Comparison of ENCODE assay signal across 17 cellular contexts in the genomic region with DNA sequence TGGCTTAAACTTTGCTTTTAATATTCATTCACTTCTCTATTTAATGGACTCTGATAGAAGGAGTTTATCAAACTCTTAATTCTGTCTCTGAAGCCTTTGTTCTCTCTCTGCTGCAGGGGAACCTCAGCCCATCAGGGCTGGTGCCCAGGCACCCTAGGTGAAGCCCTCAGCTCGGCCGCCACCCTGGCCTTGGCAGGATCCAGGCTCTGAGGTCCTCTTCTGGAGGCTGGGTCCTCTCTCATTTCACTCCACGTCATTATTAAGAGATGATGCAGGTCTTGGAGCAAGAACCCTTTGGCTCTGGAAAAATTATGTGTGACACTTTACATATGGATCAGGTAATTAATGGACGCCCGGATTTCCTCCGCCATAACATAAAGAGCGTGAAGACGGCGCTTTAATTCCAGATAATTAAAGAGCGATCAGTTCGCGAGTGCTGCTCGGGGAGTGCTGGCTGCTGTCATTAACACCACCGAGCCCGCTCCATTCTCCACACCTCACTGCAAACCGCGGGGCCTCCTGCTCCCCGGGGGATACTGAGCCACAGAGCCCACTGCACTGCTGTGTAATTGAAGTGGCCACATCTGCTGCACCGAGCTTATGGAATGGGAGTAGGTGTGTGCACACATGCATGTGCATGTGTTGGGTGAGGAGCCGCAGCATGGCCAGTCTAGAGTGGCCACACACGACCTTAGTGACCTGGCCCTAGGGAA.
"Had no signal": no experiment of that assay in that cellular context is flagged by ENCODE, and none has a peak within 500 bp of the region (broad histone marks: within the 10 kb centered on the region; RNA-seq: fewer than 3 reads in every experiment).

No MANE protein-coding gene starts in this region.

- H3K4me1 ChIP-seq: breast epithelium, gastrocnemius medialis had no signal

- DNase-seq: activated CD4-positive, alpha-beta T cell treated with anti-CD3 and anti-CD28 coated beads for 36 hours; activated CD8-positive, alpha-beta T cell treated with anti-CD3 and anti-CD28 coated beads, Interleukin-2, amount 10 ng/mL, durations not matched to agents 7 days and 5 days; activated naive CD8-positive, alpha-beta T cell treated with anti-CD3 and anti-CD28 coated beads, Interleukin-2, amount 10 ng/mL, durations not matched to agents 7 days and 5 days; anterior cingulate cortex; effector CD8-positive, alpha-beta T cell; gastrocnemius medialis; kidney; left ventricle myocardium inferior; stimulated activated CD4-positive, alpha-beta T cell treated with anti-CD3 and anti-CD28 coated beads, Interleukin-4, amount 100 ng/mL, for 4 hours; stimulated activated naive CD8-positive, alpha-beta T cell treated with anti-CD3 and anti-CD28 coated beads, Interleukin-15, amount 100 ng/mL, for 72 hours; T-helper 9 cell; testis had no signal

- H3K27ac Mint-ChIP-seq: activated CD4-positive, alpha-beta T cell treated with anti-CD3 and anti-CD28 coated beads for 36 hours; activated CD8-positive, alpha-beta T cell treated with anti-CD3 and anti-CD28 coated beads, Interleukin-2, amount 10 ng/mL, durations not matched to agents 7 days and 5 days; memory B cell had no signal

- H3K4me3 Mint-ChIP-seq: activated CD4-positive, alpha-beta T cell treated with anti-CD3 and anti-CD28 coated beads for 36 hours; activated CD8-positive, alpha-beta T cell treated with anti-CD3 and anti-CD28 coated beads, Interleukin-2, amount 10 ng/mL, durations not matched to agents 7 days and 5 days; activated naive CD8-positive, alpha-beta T cell treated with anti-CD3 and anti-CD28 coated beads, Interleukin-2, amount 10 ng/mL, durations not matched to agents 7 days and 5 days; memory B cell; neural crest cell; stimulated activated naive CD8-positive, alpha-beta T cell treated with anti-CD3 and anti-CD28 coated beads, Interleukin-15, amount 100 ng/mL, for 72 hours had no signal

- H3K27me3 ChIP-seq: right atrium auricular region, testis had no signal

- H3K9me3 Mint-ChIP-seq: neural crest cell had no signal

- H3K27ac ChIP-seq: breast epithelium, gastrocnemius medialis, left ventricle myocardium inferior, right atrium auricular region, skin epidermis, testis had no signal

- H3K9me3 ChIP-seq: testis had no signal

- H3K36me3 ChIP-seq: breast epithelium, gastrocnemius medialis, left ventricle myocardium inferior, right atrium auricular region had no signal

- H3K27me3 Mint-ChIP-seq: activated CD4-positive, alpha-beta T cell treated with anti-CD3 and anti-CD28 coated beads for 36 hours had no signal

- H3K4me1 Mint-ChIP-seq: memory B cell had no signal

- H3K4me3 ChIP-seq: breast epithelium, gastrocnemius medialis, left ventricle myocardium inferior, right atrium auricular region, skin epidermis, testis had no signal
